ENCODE assay signal across 8 cellular contexts in genomic region chr11:250740-251299, GRCh38. TPM values are rescaled to one million over a fixed set of nuclear protein-coding genes. Genes with fewer than 3 reads are reported as not detected.
DNase-seq lines count a peak whose midpoint lies in the region; ATAC-seq and TF ChIP-seq lines count a peak whose summit lies in the region.

No MANE protein-coding gene starts in this region.

- TF ChIP-seq CTCF in 22Rv1 (IDR thresholded peaks at IDR 0.05) = peak; percentile 82
- TF ChIP-seq CTCF in GM13977 (IDR thresholded peaks at IDR 0.05; ENCODE audit: extremely low read depth, insufficient read depth, missing control alignments) = peak; percentile 72
- peak; percentile 29 to 58 (median 46) for TF ChIP-seq CTCF in sigmoid colon (IDR thresholded peaks at IDR 0.05)

- TF ChIP-seq EP300 in sigmoid colon (IDR thresholded peaks at IDR 0.05) = no peak

- peak; percentile 46 for DNase-seq in GM13977 (ENCODE audit: low spot score)
- DNase-seq in RPMI8226 = peak; percentile 41
- peak; percentile 67 for DNase-seq in activated gamma-delta T cell treated with anti-CD3 and anti-CD28 coated beads, Interleukin-2, amount 50 U/mL, for 16 hours (ENCODE audit: low read depth)
- DNase-seq in Right ventricle myocardium superior = peak; percentile 72
- DNase-seq in sigmoid colon = peak; percentile 72
- no peak for DNase-seq in GOT3 (lab: John Stamatoyannopoulos, UW)

- ATAC-seq in Right ventricle myocardium superior (ENCODE audit: poor library complexity) (peak; percentile 79), HG03045 (IDR thresholded peaks at IDR 0.05; ENCODE audit: unreplicated experiment) (no peak)

- H3K27ac ChIP-seq in 22Rv1 = no peak overlapping the region
- H3K27ac ChIP-seq in sigmoid colon = no peak overlapping the region

- in situ Hi-C loops in GM13977 (cut with MboI; ENCODE audit: low pct_unique_long_range_greater_than_20kb, low sequenced_read_pairs, unreplicated experiment) = no loop called here

- TF ChIP-seq POLR2A in sigmoid colon (IDR thresholded peaks at IDR 0.05) = no peak

- H3K9me3 ChIP-seq in sigmoid colon = no peaks in the 10 kb centered on the region

- intact Hi-C loops in Right ventricle myocardium superior (cut with DNase I) (no loop called here), sigmoid colon (cut with DNase I) (loop anchor here (5.0 kb wide), 3 partner anchors 36 to 106 kb away; partner anchors contain the start of gene PGGHG)

- H3K4me3 ChIP-seq in sigmoid colon = no peak overlapping the region

- no peaks in the 10 kb centered on the region for H3K27me3 ChIP-seq in sigmoid colon

- no peaks in the 10 kb centered on the region for H3K4me1 ChIP-seq in sigmoid colon

- peaks cover 19 to 82% (median 42%) of the 10 kb centered on the region in 4 donors for H3K36me3 ChIP-seq in sigmoid colon

- WGBS in sigmoid colon, 2 donors = 75 to 83% methylated on average over 10 of the region's 10 CpGs

RNA-seq across cellular contexts. Expression of gene PSMD13, which starts 14.0 kb away (rescaled TPM):
- total RNA-seq in Right ventricle myocardium superior (93.4 TPM), sigmoid colon (100 to 1,000 TPM in 2 of 4 donors, 10 to 100 TPM in 2; 86.2 to 118 (median 99.3) TPM)
- polyA plus RNA-seq in sigmoid colon = 100 to 1,000 TPM; 111 to 180 (median 138) TPM

RNA-seq across cellular contexts. Expression of gene SIRT3, which starts 14.7 kb away (rescaled TPM):
- total RNA-seq in Right ventricle myocardium superior = 42.6 TPM
- 10 to 100 TPM in 3 of 4 donors, 1 to 10 TPM in 1; 6.4 to 12.5 (median 11.5) TPM for total RNA-seq in sigmoid colon
- polyA plus RNA-seq in sigmoid colon = 10 to 100 TPM in 2 of 3 donors, 1 to 10 TPM in 1; 9.6 to 21.0 (median 12.5) TPM

RNA-seq across cellular contexts. Expression of gene NLRP6, which starts 27.4 kb away (rescaled TPM):
- total RNA-seq in Right ventricle myocardium superior (0.11 TPM), sigmoid colon (1 to 10 TPM in 2 of 4 donors, under 1 TPM in 1, not detected in 1; 0.33 to 2.5 (median 1.6) TPM)
- polyA plus RNA-seq in sigmoid colon = 1 to 10 TPM in 1 of 3 donors, not detected in 2; 3.3 TPM

RNA-seq across cellular contexts. Expression of gene PGGHG, which starts 38.1 kb away (rescaled TPM):
- 6.1 TPM for total RNA-seq in Right ventricle myocardium superior
- 10 to 100 TPM; 11.4 to 15.3 (median 13.6) TPM for total RNA-seq in sigmoid colon
- 10 to 100 TPM in 1 of 3 donors, 1 to 10 TPM in 2; 1.6 to 68.0 (median 3.6) TPM for polyA plus RNA-seq in sigmoid colon

RNA-seq across cellular contexts. Expression of gene RIC8A, which starts 43.3 kb away (rescaled TPM):
- total RNA-seq in Right ventricle myocardium superior = 51.9 TPM
- 100 to 1,000 TPM in 1 of 4 donors, 10 to 100 TPM in 3; 73.7 to 103 (median 86.8) TPM for total RNA-seq in sigmoid colon
- 10 to 100 TPM; 39.6 to 69.1 (median 47.9) TPM for polyA plus RNA-seq in sigmoid colon
